In genomic region chr15:58431221-58432149, GRCh38 we compare ENCODE assay signal across 27 cellular contexts. TPM values are rescaled to one million over a fixed set of nuclear protein-coding genes. Genes with fewer than 3 reads are reported as not detected.
DNase-seq lines count a peak whose midpoint lies in the region; ATAC-seq, FAIRE-seq and TF ChIP-seq lines count a peak whose summit lies in the region.
"Had no signal": no experiment of that assay in that cellular context is flagged by ENCODE, and none has a peak within 500 bp of the region (broad histone marks: within the 10 kb centered on the region; RNA-seq: fewer than 3 reads in every experiment).

LIPC (plus strand) TSS chr15:58431991; CDS start chr15:58432033, 42 bp downstream.

- peaks cover 0 to 4% (median 0%) of the 10 kb centered on the region in 11 experiments; a peak in 1 of 22 replicates for H3K36me3 ChIP-seq in BLaER1 treated with 17β-estradiol and CSF1 and Interleukin-3, amounts not matched to agents 10 nM and 100 nM
- no peaks in the 10 kb centered on the region for H3K36me3 ChIP-seq in OCI-LY1 (ENCODE audit: insufficient read depth, low read length)
- no peaks in the 10 kb centered on the region for H3K36me3 ChIP-seq in kidney (ENCODE audit: control insufficient read depth in 1 of 2, insufficient read depth in 2 of 2, low read length in 2 of 2)
- no peaks in the 10 kb centered on the region for H3K36me3 ChIP-seq in SK-N-SH (replicated peaks in 1 of 2; ENCODE audit: control insufficient read depth in 1 of 2, insufficient read depth in 2 of 2, low read length in 1 of 2)
- H3K36me3 ChIP-seq: esophagus muscularis mucosa, gastroesophageal sphincter, ovary had no signal

- H3K27ac ChIP-seq in BLaER1 treated with 17β-estradiol and CSF1 and Interleukin-3, amounts not matched to agents 10 nM and 100 nM: peak within 1 kb of the TSS in 2 of 11 experiments; percentile 16 to 71; a peak in 3 of 22 replicates
- H3K27ac ChIP-seq in OCI-LY1 (ENCODE audit: low read depth, low read length, poor library complexity, severe bottlenecking) (peak within 1 kb of the TSS; percentile 58), kidney (ENCODE audit: low read depth in 2 of 2, low read length in 2 of 2) (peak within 1 kb of the TSS; percentile 45 to 65), SK-N-SH (ENCODE audit: low read depth in 2 of 2, low read length in 1 of 2) (no peak within 1 kb of the TSS)
- H3K27ac ChIP-seq: esophagus muscularis mucosa, gastroesophageal sphincter, ovary had no signal

- TF ChIP-seq CTCF in OCI-LY1 (IDR thresholded peaks at IDR 0.05; ENCODE audit: low read length): no peak
- no peak for TF ChIP-seq CTCF in kidney (IDR thresholded peaks at IDR 0.05; ENCODE audit: borderline replicate concordance, extremely low read depth, insufficient read depth)
- no peak for TF ChIP-seq CTCF in progenitor cell of endocrine pancreas (IDR thresholded peaks at IDR 0.05; ENCODE audit: unreplicated experiment)
- TF ChIP-seq CTCF in SK-N-SH (IDR thresholded peaks at IDR 0.05): no peak

- no peak for ATAC-seq in GM21447 (IDR thresholded peaks at IDR 0.05; ENCODE audit: unreplicated experiment)
- ATAC-seq: CD8-positive, alpha-beta T cell; gastroesophageal sphincter; naive thymus-derived CD8-positive, alpha-beta T cell; SK-N-SH treated with all-trans-retinoic acid at 6 μM for 48 hours had no signal

- H3K4me1 Mint-ChIP-seq in progenitor cell of endocrine pancreas (ENCODE audit: low read depth): peaks cover 25% of the 10 kb centered on the region
- H3K4me1 Mint-ChIP-seq: activated B cell treated with CpG ODN at 0.5 μM for 24 hours, memory B cell had no signal

- CTCF ChIA-PET in SK-N-SH (lab: Yijun Ruan, JAX): no interaction called here

- peak within 1 kb of the TSS; percentile 52 for H3K27ac Mint-ChIP-seq in progenitor cell of endocrine pancreas
- H3K27ac Mint-ChIP-seq: activated B cell treated with CpG ODN at 0.5 μM for 24 hours; activated CD4-positive, alpha-beta memory T cell treated with anti-CD3 and anti-CD28 coated beads for 36 hours; activated naive CD8-positive, alpha-beta T cell treated with anti-CD3 and anti-CD28 coated beads for 36 hours; CD8-positive, alpha-beta T cell; memory B cell had no signal

- 81% methylated on average over 10 of the region's 10 CpGs for WGBS in SK-N-SH (ENCODE audit: low lambda C conversion rate)

- H3F3A ChIP-seq in OCI-LY1 (ENCODE audit: insufficient read depth, low read length) (no peaks in the 10 kb centered on the region), SK-N-SH (replicated peaks; ENCODE audit: insufficient read depth) (no peaks in the 10 kb centered on the region)

- H3K4me1 ChIP-seq in BLaER1 treated with 17β-estradiol and CSF1 and Interleukin-3, amounts not matched to agents 10 nM and 100 nM: peaks cover 38 to 55% (median 49%) of the 10 kb centered on the region in 10 experiments
- H3K4me1 ChIP-seq in OCI-LY1 (ENCODE audit: insufficient read depth, low read length, severe bottlenecking) (peaks cover 53% of the 10 kb centered on the region), kidney (ENCODE audit: control insufficient read depth in 1 of 2, insufficient read depth in 1 of 2, low read depth in 1 of 2, low read length in 2 of 2) (peaks cover 8 to 14% of the 10 kb centered on the region in 2 donors), SK-N-SH (ENCODE audit: control insufficient read depth in 1 of 2, insufficient read depth in 2 of 2, low read depth in 1 of 2, low read length in 1 of 2) (peaks cover 0 to 8% of the 10 kb centered on the region in 2 experiments; a peak in 1 of 4 replicates)
- H3K4me1 ChIP-seq: gastroesophageal sphincter had no signal

- no peaks in the 10 kb centered on the region for H3K79me2 ChIP-seq in OCI-LY1 (ENCODE audit: insufficient read depth, low read length)
- H3K79me2 ChIP-seq in SK-N-SH (ENCODE audit: insufficient read depth): no peaks in the 10 kb centered on the region

- no peak for TF ChIP-seq RAD21 in SK-N-SH (IDR thresholded peaks at IDR 0.05; ENCODE audit: low read length)

- peaks cover 0 to 16% (median 5%) of the 10 kb centered on the region in 11 experiments; a peak in 6 of 22 replicates for H3K27me3 ChIP-seq in BLaER1 treated with 17β-estradiol and CSF1 and Interleukin-3, amounts not matched to agents 10 nM and 100 nM
- H3K27me3 ChIP-seq in OCI-LY1 (ENCODE audit: insufficient read depth, low read length) (no peaks in the 10 kb centered on the region), SK-N-SH (ENCODE audit: insufficient read depth) (no peaks in the 10 kb centered on the region; the same call in 1 of the 2 replicates)
- H3K27me3 ChIP-seq: esophagus muscularis mucosa, ovary had no signal

- H3K9me3 ChIP-seq in BLaER1 treated with 17β-estradiol and CSF1 and Interleukin-3, amounts not matched to agents 10 nM and 100 nM (replicated peaks in 1 of 11): peaks cover 0 to 21% (median 8%) of the 10 kb centered on the region in 11 experiments; a peak in 8 of 22 replicates
- no peaks in the 10 kb centered on the region for H3K9me3 ChIP-seq in OCI-LY1 (ENCODE audit: low read length)
- H3K9me3 ChIP-seq in kidney (ENCODE audit: control insufficient read depth in 1 of 2, low read length in 2 of 2): no peaks in the 10 kb centered on the region
- no peaks in the 10 kb centered on the region for H3K9me3 ChIP-seq in SK-N-SH
- H3K9me3 ChIP-seq: esophagus muscularis mucosa, gastroesophageal sphincter, ovary had no signal

- H3K9me3 Mint-ChIP-seq in progenitor cell of endocrine pancreas (ENCODE audit: low read depth): no peaks in the 10 kb centered on the region
- H3K9me3 Mint-ChIP-seq: activated B cell treated with CpG ODN at 0.5 μM for 24 hours; activated CD4-positive, alpha-beta memory T cell treated with anti-CD3 and anti-CD28 coated beads for 36 hours; activated naive CD8-positive, alpha-beta T cell treated with anti-CD3 and anti-CD28 coated beads for 36 hours; CD8-positive, alpha-beta T cell; memory B cell; naive thymus-derived CD8-positive, alpha-beta T cell had no signal

- H3K27me3 Mint-ChIP-seq in progenitor cell of endocrine pancreas: no peaks in the 10 kb centered on the region
- H3K27me3 Mint-ChIP-seq: activated CD4-positive, alpha-beta memory T cell treated with anti-CD3 and anti-CD28 coated beads for 36 hours; activated naive CD8-positive, alpha-beta T cell treated with anti-CD3 and anti-CD28 coated beads for 36 hours; naive thymus-derived CD8-positive, alpha-beta T cell had no signal

- no peak for FAIRE-seq in kidney (lab: Jason Lieb, UNC)
- FAIRE-seq: GM12891 had no signal

- no peaks in the 10 kb centered on the region for H3K36me3 Mint-ChIP-seq in progenitor cell of endocrine pancreas (ENCODE audit: insufficient read depth)
- H3K36me3 Mint-ChIP-seq: activated CD4-positive, alpha-beta memory T cell treated with anti-CD3 and anti-CD28 coated beads for 36 hours; CD8-positive, alpha-beta T cell; memory B cell had no signal

- POLR2A ChIA-PET in SK-N-SH (lab: Yijun Ruan, JAX): no interaction called here

- no peak for DNase-seq in kidney
- no peak for DNase-seq in progenitor cell of endocrine pancreas (ENCODE audit: low spot score, unreplicated experiment)
- no peak for DNase-seq in stimulated activated CD4-positive, alpha-beta T cell treated with anti-CD3 and anti-CD28 coated beads, Interleukin-12 subunit alpha, Interleukin-12 subunit beta, amount 100 ng/mL, for 4 hours
- DNase-seq in SK-N-SH: no peak
- DNase-seq: activated B cell treated with CpG ODN at 0.5 μM for 24 hours; activated CD4-positive, alpha-beta memory T cell treated with anti-CD3 and anti-CD28 coated beads for 36 hours; activated naive CD8-positive, alpha-beta T cell treated with anti-CD3 and anti-CD28 coated beads for 36 hours; CD8-positive, alpha-beta T cell; DND-41; effector memory CD4-positive, alpha-beta T cell; kidney glomerular epithelial cell; naive thymus-derived CD8-positive, alpha-beta T cell; NCI-H1105 treated with DMSO at 0.1 percent for 48 hours; NCI-H2081 treated with DMSO at 0.1 percent for 48 hours; NCI-H446 treated with DMSO at 0.1 percent for 48 hours; ovary; RPMI8226; T1000 had no signal

- H2AFZ ChIP-seq in OCI-LY1 (ENCODE audit: low read length) (peak within 1 kb of the TSS; percentile 16; the same call in 1 of the 2 replicates), SK-N-SH (ENCODE audit: low read depth) (no peak within 1 kb of the TSS)

- peak within 1 kb of the TSS; percentile 32 to 95 (median 79); a peak in 21 of 22 replicates for H3K4me2 ChIP-seq in BLaER1 treated with 17β-estradiol and CSF1 and Interleukin-3, amounts not matched to agents 10 nM and 100 nM
- H3K4me2 ChIP-seq in OCI-LY1 (ENCODE audit: low read length): peak within 1 kb of the TSS; percentile 45
- H3K4me2 ChIP-seq in SK-N-SH: no peak within 1 kb of the TSS

- no peaks in the 10 kb centered on the region for H3K9me2 ChIP-seq in OCI-LY1 (ENCODE audit: low read depth, low read length)
- no peaks in the 10 kb centered on the region for H3K9me2 ChIP-seq in SK-N-SH

- H3K9ac ChIP-seq in BLaER1 treated with 17β-estradiol and CSF1 and Interleukin-3, amounts not matched to agents 10 nM and 100 nM: peak within 1 kb of the TSS in 2 of 11 experiments; percentile 8 to 51; a peak in 3 of 22 replicates
- peak within 1 kb of the TSS; percentile 13 for H3K9ac ChIP-seq in OCI-LY1 (ENCODE audit: low read length)
- H3K9ac ChIP-seq in kidney (ENCODE audit: low read length in 2 of 2): peak within 1 kb of the TSS; percentile 28 to 32
- H3K9ac ChIP-seq in SK-N-SH: no peak within 1 kb of the TSS

- intact Hi-C loops in kidney (cut with DNase I): no loop called here

- H3K4me3 ChIP-seq in BLaER1 treated with 17β-estradiol and CSF1 and Interleukin-3, amounts not matched to agents 10 nM and 100 nM: no peak within 1 kb of the TSS
- H3K4me3 ChIP-seq in OCI-LY1 (ENCODE audit: low read depth, low read length, poor library complexity, severe bottlenecking) (no peak within 1 kb of the TSS), kidney (ENCODE audit: low read length in 2 of 2) (peak within 1 kb of the TSS; percentile 28 to 51), SK-N-SH (ENCODE audit: low read depth in 2 of 2, low read length in 1 of 2) (no peak within 1 kb of the TSS)
- H3K4me3 ChIP-seq: esophagus muscularis mucosa, gastroesophageal sphincter, ovary had no signal

- no peak for TF ChIP-seq EP300 in SK-N-SH (IDR thresholded peaks at IDR 0.05; ENCODE audit: borderline replicate concordance in 1 of 2, low read depth in 1 of 2, low read length in 1 of 2)

- no peaks in the 10 kb centered on the region for H4K20me1 ChIP-seq in BLaER1 treated with 17β-estradiol and CSF1 and Interleukin-3, amounts not matched to agents 10 nM and 100 nM
- H4K20me1 ChIP-seq in OCI-LY1 (ENCODE audit: insufficient read depth, low read length) (no peaks in the 10 kb centered on the region), SK-N-SH (ENCODE audit: insufficient read depth) (no peaks in the 10 kb centered on the region)

- peak within 1 kb of the TSS; percentile 22 for H3K4me3 Mint-ChIP-seq in progenitor cell of endocrine pancreas (ENCODE audit: low read depth)
- H3K4me3 Mint-ChIP-seq: activated B cell treated with CpG ODN at 0.5 μM for 24 hours; activated CD4-positive, alpha-beta memory T cell treated with anti-CD3 and anti-CD28 coated beads for 36 hours; activated naive CD8-positive, alpha-beta T cell treated with anti-CD3 and anti-CD28 coated beads for 36 hours; CD8-positive, alpha-beta T cell; memory B cell; naive thymus-derived CD8-positive, alpha-beta T cell had no signal

RNA-seq across cellular contexts. Expression of gene LIPC, which starts in this region (rescaled TPM):
- total RNA-seq in kidney (9.9 TPM), progenitor cell of endocrine pancreas (4.4 and 5.9 TPM in 2 replicates)
- polyA plus RNA-seq in kidney (ENCODE audit: insufficient read depth, low read depth, low replicate concordance) (21.6 TPM), SK-N-SH (2012; rRNA removed) (not detected in 2 replicates)
- polyA plus RNA-seq in SK-N-SH (2012; cell fraction: cytosol; rRNA removed): not detected in 2 replicates
- not detected in 2 replicates for polyA plus RNA-seq in SK-N-SH (2012; cell fraction: nucleus; rRNA removed)
- total RNA-seq: activated B cell treated with CpG ODN at 0.5 μM for 24 hours; activated CD4-positive, alpha-beta memory T cell treated with anti-CD3 and anti-CD28 coated beads for 36 hours; chondrocyte had no signal

Comparison
In these comparisons a context has a peak if more than half of its experiments do, and no peak if none do; other contexts are left out.
1. RNA of gene LIPC (polyA plus RNA-seq): 21.6 TPM in kidney (single experiment); not detected in SK-N-SH; every median in the first group is over 10 times any median in the second.
2. H3K27ac ChIP-seq: peak in OCI-LY1 (single experiment) and kidney (2 of 2); none in SK-N-SH (0 of 2).
3. H3K4me3 ChIP-seq: peak in kidney (2 of 2); none in BLaER1 treated with 17β-estradiol and CSF1 and Interleukin-3, amounts not matched to agents 10 nM and 100 nM (0 of 10), OCI-LY1 (single experiment) and SK-N-SH (0 of 2).